ENCODE assay signal across 14 cellular contexts in genomic region chr5:66010476-66010875, GRCh38.
DNase-seq lines count a peak whose midpoint lies in the region; ATAC-seq and TF ChIP-seq lines count a peak whose summit lies in the region.
"Had no signal": no experiment of that assay in that cellular context is flagged by ENCODE, and none has a peak within 500 bp of the region (broad histone marks: within the 10 kb centered on the region; RNA-seq: fewer than 3 reads in every experiment).

No MANE protein-coding gene starts in this region.

- POLR2A ChIA-PET in activated CD8-positive, alpha-beta T cell treated with anti-CD3 and anti-CD28 coated beads for 36 hours (lab: Charles Lee) = no interaction called here
- POLR2A ChIA-PET in activated CD8-positive, alpha-beta T cell treated with anti-CD3 and anti-CD28 coated beads, Interleukin-2, amount 10 ng/mL, durations not matched to agents 7 days and 5 days (lab: Charles Lee) = no interaction called here
- POLR2A ChIA-PET in A673 (lab: Charles Lee; ENCODE audit: low non-redundant PET) = no interaction called here

- H3K4me1 ChIP-seq in A673 (ENCODE audit: insufficient read depth, low read length, poor library complexity, severe bottlenecking) (no peaks in the 10 kb centered on the region), gastrocnemius medialis (peaks cover 13% of the 10 kb centered on the region in 2 donors)

- peak overlapping the region; percentile 85 for H3K27ac Mint-ChIP-seq in activated CD8-positive, alpha-beta T cell treated with anti-CD3 and anti-CD28 coated beads for 36 hours
- no peak overlapping the region for H3K27ac Mint-ChIP-seq in activated CD8-positive, alpha-beta T cell treated with anti-CD3 and anti-CD28 coated beads, Interleukin-2, amount 10 ng/mL, durations not matched to agents 7 days and 5 days
- peak overlapping the region; percentile 86 to 92 (median 92) for H3K27ac Mint-ChIP-seq in IgD-negative memory B cell
- peak overlapping the region; percentile 82 for H3K27ac Mint-ChIP-seq in stimulated activated naive B cell treated with anti-CD40 and anti-IgM and Interleukin-4, amounts not matched to agents 10 μg/mL and 1 μg/mL and 100 μg/mL, for 72 hours
- H3K27ac Mint-ChIP-seq: activated T-helper 1 cell treated with anti-CD3 and anti-CD28 coated beads, Interleukin-12 subunit alpha, Interleukin-12 subunit beta, Interleukin-2, Interleukin-4 antibody, amounts not matched to agents 30 ng/mL and 10 ng/mL and 1 ng/mL, durations not matched to agents 14 hours and 24 hours and 36 hours had no signal

- in situ Hi-C loops in gastrocnemius medialis (cut with MboI; ENCODE audit: low sequenced_read_pairs in 4 of 4) = no loop called here

- BruUV-seq in A673 (replicated peaks; lab: Mats Ljungman, UMichigan) = no TSS peak

- H3K27me3 ChIP-seq in A673 (replicated peaks; ENCODE audit: insufficient read depth, low read depth, low read length, poor library complexity) = no peaks in the 10 kb centered on the region
- H3K27me3 ChIP-seq in gastrocnemius medialis = no peaks in the 10 kb centered on the region
- H3K27me3 ChIP-seq: sigmoid colon, tibial nerve had no signal

- CTCF ChIA-PET in activated CD8-positive, alpha-beta T cell treated with anti-CD3 and anti-CD28 coated beads for 36 hours (lab: Charles Lee) = no interaction called here
- CTCF ChIA-PET in activated CD8-positive, alpha-beta T cell treated with anti-CD3 and anti-CD28 coated beads, Interleukin-2, amount 10 ng/mL, durations not matched to agents 7 days and 5 days (lab: Charles Lee) = no interaction called here
- CTCF ChIA-PET in A673 (lab: Charles Lee) = no interaction called here

- no peaks in the 10 kb centered on the region for H3K27me3 Mint-ChIP-seq in activated CD8-positive, alpha-beta T cell treated with anti-CD3 and anti-CD28 coated beads for 36 hours
- H3K27me3 Mint-ChIP-seq in activated CD8-positive, alpha-beta T cell treated with anti-CD3 and anti-CD28 coated beads, Interleukin-2, amount 10 ng/mL, durations not matched to agents 7 days and 5 days (ENCODE audit: low read depth) = no peaks in the 10 kb centered on the region
- no peaks in the 10 kb centered on the region for H3K27me3 Mint-ChIP-seq in IgD-negative memory B cell
- no peaks in the 10 kb centered on the region for H3K27me3 Mint-ChIP-seq in stimulated activated naive B cell treated with anti-CD40 and anti-IgM and Interleukin-4, amounts not matched to agents 10 μg/mL and 1 μg/mL and 100 μg/mL, for 72 hours

- ATAC-seq in activated CD8-positive, alpha-beta T cell treated with anti-CD3 and anti-CD28 coated beads for 36 hours = peak; percentile 79
- ATAC-seq in activated CD8-positive, alpha-beta T cell treated with anti-CD3 and anti-CD28 coated beads, Interleukin-2, amount 10 ng/mL, durations not matched to agents 7 days and 5 days = no peak
- peak; percentile 85 to 93 for ATAC-seq in stimulated activated naive B cell treated with anti-CD40 and anti-IgM and Interleukin-4, amounts not matched to agents 10 μg/mL and 1 μg/mL and 100 μg/mL, for 72 hours (replicated peaks)
- no peak for ATAC-seq in gastrocnemius medialis
- ATAC-seq: left cardiac atrium had no signal

- intact Hi-C loops in activated CD8-positive, alpha-beta T cell treated with anti-CD3 and anti-CD28 coated beads for 36 hours (cut with micrococcal nuclease) = loop anchor here (5.0 kb wide), 1 partner anchor 83 kb away; the partner anchor contains the start of gene ERBIN
- intact Hi-C loops in A673 (cut with micrococcal nuclease; ENCODE audit: unreplicated experiment) (no loop called here), gastrocnemius medialis (cut with DNase I; ENCODE audit: low total_unique reads) (no loop called here)

- peaks cover 28% of the 10 kb centered on the region for H3K36me3 Mint-ChIP-seq in activated CD8-positive, alpha-beta T cell treated with anti-CD3 and anti-CD28 coated beads for 36 hours (ENCODE audit: low read depth)
- peaks cover 25% of the 10 kb centered on the region for H3K36me3 Mint-ChIP-seq in activated CD8-positive, alpha-beta T cell treated with anti-CD3 and anti-CD28 coated beads, Interleukin-2, amount 10 ng/mL, durations not matched to agents 7 days and 5 days (ENCODE audit: low read depth)
- peaks cover 6% of the 10 kb centered on the region for H3K36me3 Mint-ChIP-seq in IgD-negative memory B cell
- H3K36me3 Mint-ChIP-seq in stimulated activated naive B cell treated with anti-CD40 and anti-IgM and Interleukin-4, amounts not matched to agents 10 μg/mL and 1 μg/mL and 100 μg/mL, for 72 hours = peaks cover 19 to 34% of the 10 kb centered on the region in 2 donors

- H3K9me3 Mint-ChIP-seq in activated CD8-positive, alpha-beta T cell treated with anti-CD3 and anti-CD28 coated beads for 36 hours = peaks cover 3% of the 10 kb centered on the region
- peaks cover 5% of the 10 kb centered on the region for H3K9me3 Mint-ChIP-seq in activated CD8-positive, alpha-beta T cell treated with anti-CD3 and anti-CD28 coated beads, Interleukin-2, amount 10 ng/mL, durations not matched to agents 7 days and 5 days (ENCODE audit: insufficient read depth)
- H3K9me3 Mint-ChIP-seq in IgD-negative memory B cell = peaks cover 0 to 1% (median 0%) of the 10 kb centered on the region in 3 donors
- peaks cover 5 to 7% of the 10 kb centered on the region in 2 donors for H3K9me3 Mint-ChIP-seq in stimulated activated naive B cell treated with anti-CD40 and anti-IgM and Interleukin-4, amounts not matched to agents 10 μg/mL and 1 μg/mL and 100 μg/mL, for 72 hours
- H3K9me3 Mint-ChIP-seq: activated T-helper 1 cell treated with anti-CD3 and anti-CD28 coated beads, Interleukin-12 subunit alpha, Interleukin-12 subunit beta, Interleukin-2, Interleukin-4 antibody, amounts not matched to agents 30 ng/mL and 10 ng/mL and 1 ng/mL, durations not matched to agents 14 hours and 24 hours and 36 hours had no signal

- H3K36me3 ChIP-seq in A673 (ENCODE audit: insufficient read depth, low read length, poor library complexity, severe bottlenecking) (no peaks in the 10 kb centered on the region), gastrocnemius medialis (no peaks in the 10 kb centered on the region)

- no peak for TF ChIP-seq CTCF in activated CD8-positive, alpha-beta T cell treated with anti-CD3 and anti-CD28 coated beads for 36 hours (IDR thresholded peaks at IDR 0.05)
- TF ChIP-seq CTCF in A673 (conservative IDR thresholded peaks at IDR 0.05; ENCODE audit: low read depth, low read length) (no peak), gastrocnemius medialis (IDR thresholded peaks at IDR 0.05 in 4 of 5, conservative IDR thresholded peaks at IDR 0.05 in 1 of 5) (no peak)

- no peak for TF ChIP-seq POLR2A in gastrocnemius medialis (IDR thresholded peaks at IDR 0.05)

- no peak for DNase-seq in activated CD8-positive, alpha-beta T cell treated with anti-CD3 and anti-CD28 coated beads for 36 hours
- DNase-seq in activated CD8-positive, alpha-beta T cell treated with anti-CD3 and anti-CD28 coated beads, Interleukin-2, amount 10 ng/mL, durations not matched to agents 7 days and 5 days = no peak
- peak; percentile 34 for DNase-seq in central memory CD4-positive, alpha-beta T cell
- no peak for DNase-seq in stimulated activated naive B cell treated with anti-CD40 and anti-IgM and Interleukin-4, amounts not matched to agents 10 μg/mL and 1 μg/mL and 100 μg/mL, for 72 hours
- DNase-seq in A673 (ENCODE audit: low spot score) = no peak
- DNase-seq in globus pallidus (ENCODE audit: low spot score) = no peak
- no peak for DNase-seq in gastrocnemius medialis
- DNase-seq: left cardiac atrium, nephron progenitor cell, sigmoid colon had no signal

- H3K27ac ChIP-seq in A673 (ENCODE audit: low read depth, low read length, poor library complexity, severe bottlenecking) = no peak overlapping the region
- H3K27ac ChIP-seq in gastrocnemius medialis = peak overlapping the region in 1 of 4 donors; percentile 1
- H3K27ac ChIP-seq: RWPE1, sigmoid colon, tibial nerve had no signal

- no peak overlapping the region for H3K4me3 ChIP-seq in A673 (ENCODE audit: low read depth, low read length, poor library complexity, severe bottlenecking)
- no peak overlapping the region for H3K4me3 ChIP-seq in gastrocnemius medialis
- H3K4me3 ChIP-seq: sigmoid colon, tibial nerve had no signal

- H3K4me1 Mint-ChIP-seq in activated CD8-positive, alpha-beta T cell treated with anti-CD3 and anti-CD28 coated beads for 36 hours (ENCODE audit: low read depth) = peaks cover 46% of the 10 kb centered on the region
- H3K4me1 Mint-ChIP-seq in activated CD8-positive, alpha-beta T cell treated with anti-CD3 and anti-CD28 coated beads, Interleukin-2, amount 10 ng/mL, durations not matched to agents 7 days and 5 days (ENCODE audit: low read depth) = peaks cover 21% of the 10 kb centered on the region
- H3K4me1 Mint-ChIP-seq in IgD-negative memory B cell = peaks cover 33 to 40% (median 34%) of the 10 kb centered on the region in 3 donors
- H3K4me1 Mint-ChIP-seq in stimulated activated naive B cell treated with anti-CD40 and anti-IgM and Interleukin-4, amounts not matched to agents 10 μg/mL and 1 μg/mL and 100 μg/mL, for 72 hours = peaks cover 25 to 48% of the 10 kb centered on the region in 2 donors
- H3K4me1 Mint-ChIP-seq: nephron progenitor cell had no signal

- H3K4me3 Mint-ChIP-seq in activated CD8-positive, alpha-beta T cell treated with anti-CD3 and anti-CD28 coated beads for 36 hours = no peak overlapping the region
- no peak overlapping the region for H3K4me3 Mint-ChIP-seq in activated CD8-positive, alpha-beta T cell treated with anti-CD3 and anti-CD28 coated beads, Interleukin-2, amount 10 ng/mL, durations not matched to agents 7 days and 5 days
- peak overlapping the region in 3 of 4 donors; percentile 1 to 69 (median 36) for H3K4me3 Mint-ChIP-seq in IgD-negative memory B cell
- H3K4me3 Mint-ChIP-seq in stimulated activated naive B cell treated with anti-CD40 and anti-IgM and Interleukin-4, amounts not matched to agents 10 μg/mL and 1 μg/mL and 100 μg/mL, for 72 hours = no peak overlapping the region
- H3K4me3 Mint-ChIP-seq: activated T-helper 1 cell treated with anti-CD3 and anti-CD28 coated beads, Interleukin-12 subunit alpha, Interleukin-12 subunit beta, Interleukin-2, Interleukin-4 antibody, amounts not matched to agents 30 ng/mL and 10 ng/mL and 1 ng/mL, durations not matched to agents 14 hours and 24 hours and 36 hours; nephron progenitor cell had no signal

- H3K9me3 ChIP-seq in A673 (ENCODE audit: low read depth, low read length, poor library complexity, severe bottlenecking) (no peaks in the 10 kb centered on the region), gastrocnemius medialis (no peaks in the 10 kb centered on the region)
- H3K9me3 ChIP-seq: sigmoid colon, tibial nerve had no signal

Comparison
In these comparisons a context has a peak if more than half of its experiments do, and no peak if none do; other contexts are left out.
1. ATAC-seq: peak in activated CD8-positive, alpha-beta T cell treated with anti-CD3 and anti-CD28 coated beads for 36 hours (single experiment) and stimulated activated naive B cell treated with anti-CD40 and anti-IgM and Interleukin-4, amounts not matched to agents 10 μg/mL and 1 μg/mL and 100 μg/mL, for 72 hours (2 of 2); none in activated CD8-positive, alpha-beta T cell treated with anti-CD3 and anti-CD28 coated beads, Interleukin-2, amount 10 ng/mL, durations not matched to agents 7 days and 5 days (single experiment) and gastrocnemius medialis (0 of 2).
2. H3K4me3 Mint-ChIP-seq: peak in IgD-negative memory B cell (3 of 4); none in activated CD8-positive, alpha-beta T cell treated with anti-CD3 and anti-CD28 coated beads for 36 hours (single experiment), activated CD8-positive, alpha-beta T cell treated with anti-CD3 and anti-CD28 coated beads, Interleukin-2, amount 10 ng/mL, durations not matched to agents 7 days and 5 days (single experiment) and stimulated activated naive B cell treated with anti-CD40 and anti-IgM and Interleukin-4, amounts not matched to agents 10 μg/mL and 1 μg/mL and 100 μg/mL, for 72 hours (0 of 2).